27 cellular contexts compared by ENCODE assay signal in the genomic region with DNA sequence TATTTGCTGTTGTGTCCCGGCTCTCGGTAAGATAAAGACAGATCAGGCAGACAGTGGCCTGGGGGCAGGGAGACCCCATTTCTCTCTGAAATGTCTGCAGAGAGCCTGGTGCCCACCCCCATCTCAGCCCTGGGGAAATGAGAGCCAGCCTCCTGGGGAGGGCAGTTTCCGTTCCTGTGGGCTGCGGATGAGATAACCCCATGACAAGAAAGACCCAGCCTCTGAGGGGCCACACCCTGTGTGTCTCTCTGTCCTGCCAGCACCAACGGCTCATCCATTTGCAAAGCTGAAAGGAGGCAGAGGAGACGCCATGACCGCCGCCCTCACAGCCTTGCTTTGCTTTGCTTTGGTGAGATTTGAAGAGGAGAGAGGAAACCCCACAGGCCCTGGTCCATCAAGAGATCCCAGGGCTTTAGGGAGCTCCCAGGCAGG. TPM values are rescaled to one million over a fixed set of nuclear protein-coding genes. Genes with fewer than 3 reads are reported as not detected.
"Had no signal": no experiment of that assay in that cellular context is flagged by ENCODE, and none has a peak within 500 bp of the region (broad histone marks: within the 10 kb centered on the region; RNA-seq: fewer than 3 reads in every experiment).

No MANE protein-coding gene starts in this region.

- H3K36me3 Mint-ChIP-seq: brain; memory B cell; stimulated activated naive B cell treated with anti-CD40 and anti-IgM and Interleukin-4, amounts not matched to agents 10 μg/mL and 1 μg/mL and 100 μg/mL, for 72 hours had no signal

- H3K4me3 ChIP-seq: coronary artery, esophagus squamous epithelium, mucosa of descending colon, tibial nerve, vagina had no signal

- H3K9me3 Mint-ChIP-seq: activated T-cell treated with anti-CD3 and anti-CD28 coated beads, Interleukin-2, amount 50 U/mL, for 72 hours; T-helper 2 cell treated with Interferon-gamma antibody and Interleukin-4, amounts not matched to agents 5 μg/mL and 100 μg/mL, for 36 hours had no signal

- DNase-seq: activated CD8-positive, alpha-beta memory T cell treated with anti-CD3 and anti-CD28 coated beads, Interleukin-2, amount 50 U/mL, for 48 hours; activated gamma-delta T cell treated with Interleukin-2 at 50 U/mL for 16 hours; activated T-cell treated with anti-CD3 and anti-CD28 coated beads, Interleukin-2, amount 50 U/mL, for 72 hours; central memory CD4-positive, alpha-beta T cell; effector CD4-positive, alpha-beta T cell; esophagus squamous epithelium; hypothalamus; left ventricle myocardium superior; mucosa of descending colon; naive thymus-derived CD8-positive, alpha-beta T cell; nucleus accumbens; stimulated activated CD4-positive, alpha-beta T cell treated with anti-CD3 and anti-CD28 coated beads, Interleukin-2, amount 100 ng/mL, for 48 hours; stimulated activated naive B cell treated with anti-CD40 and anti-IgM and Interleukin-4, amounts not matched to agents 10 μg/mL and 1 μg/mL and 100 μg/mL, for 72 hours; substantia nigra; WERI-Rb-1 had no signal

- ATAC-seq: activated T-cell treated with anti-CD3 and anti-CD28 coated beads, Interleukin-2, amount 50 U/mL, for 72 hours; left ventricle myocardium superior; mucosa of descending colon; naive thymus-derived CD8-positive, alpha-beta T cell; stimulated activated naive B cell treated with anti-CD40 and anti-IgM and Interleukin-4, amounts not matched to agents 10 μg/mL and 1 μg/mL and 100 μg/mL, for 72 hours had no signal

- H3K4me1 Mint-ChIP-seq: brain, memory B cell had no signal

- H3K4me3 Mint-ChIP-seq: activated naive CD8-positive, alpha-beta T cell; activated T-cell treated with anti-CD3 and anti-CD28 coated beads, Interleukin-2, amount 50 U/mL, for 72 hours; brain; memory B cell; naive thymus-derived CD8-positive, alpha-beta T cell; stimulated activated naive B cell treated with anti-CD40 and anti-IgM and Interleukin-4, amounts not matched to agents 10 μg/mL and 1 μg/mL and 100 μg/mL, for 72 hours; T-helper 2 cell treated with Interferon-gamma antibody and Interleukin-4, amounts not matched to agents 5 μg/mL and 100 μg/mL, for 36 hours had no signal

- H3K27ac Mint-ChIP-seq: activated naive CD8-positive, alpha-beta T cell; activated T-cell treated with anti-CD3 and anti-CD28 coated beads, Interleukin-2, amount 50 U/mL, for 72 hours; brain; memory B cell; naive thymus-derived CD8-positive, alpha-beta T cell; stimulated activated naive B cell treated with anti-CD40 and anti-IgM and Interleukin-4, amounts not matched to agents 10 μg/mL and 1 μg/mL and 100 μg/mL, for 72 hours; T-helper 2 cell treated with Interferon-gamma antibody and Interleukin-4, amounts not matched to agents 5 μg/mL and 100 μg/mL, for 36 hours had no signal

RNA-seq across cellular contexts. Expression of a gene that starts 28.1 kb away (rescaled TPM):
- total RNA-seq: activated T-cell treated with anti-CD3 and anti-CD28 coated beads, Interleukin-2, amount 50 U/mL, for 72 hours; endothelial cell of umbilical vein; esophagus squamous epithelium; fibroblast of villous mesenchyme; kidney epithelial cell; left ventricle myocardium superior; mucosa of descending colon; naive thymus-derived CD8-positive, alpha-beta T cell; posterior vena cava; skeletal muscle tissue; tibial nerve; vagina had no signal

RNA-seq across cellular contexts. Expression of a gene that starts 33.3 kb away (rescaled TPM):
- total RNA-seq: activated T-cell treated with anti-CD3 and anti-CD28 coated beads, Interleukin-2, amount 50 U/mL, for 72 hours; endothelial cell of umbilical vein; fibroblast of villous mesenchyme; kidney epithelial cell had no signal

RNA-seq across cellular contexts. Expression of a gene that starts 42.2 kb away (rescaled TPM):
- total RNA-seq: activated T-cell treated with anti-CD3 and anti-CD28 coated beads, Interleukin-2, amount 50 U/mL, for 72 hours; endothelial cell of umbilical vein; esophagus squamous epithelium; fibroblast of villous mesenchyme; kidney epithelial cell; left ventricle myocardium superior; mucosa of descending colon; posterior vena cava; skeletal muscle tissue; tibial nerve; vagina had no signal
